ENCODE assay signal across 8 cellular contexts in genomic region chr12:57085999-57086950, GRCh38. TPM values are rescaled to one million over a fixed set of nuclear protein-coding genes. Genes with fewer than 3 reads are reported as not detected.
DNase-seq lines count a peak whose midpoint lies in the region; ATAC-seq, FAIRE-seq and TF ChIP-seq lines count a peak whose summit lies in the region.

No MANE protein-coding gene starts in this region.

- BruUV-seq in K562 (replicated peaks; lab: Mats Ljungman, UMichigan) = TSS peak; percentile 81

- WGBS in K562 (ENCODE audit: insufficient coverage, low coverage, missing lambda C conversion rate) = under 1% methylated on average over 24 of the region's 24 CpGs
- 15 to 35% (median 33%) methylated on average over 24 of the region's 24 CpGs for WGBS in small intestine, 3 donors

- in situ Hi-C loops in K562 (cut with MboI) = no loop called here

- H3K4me3 Mint-ChIP-seq in CD8-positive, alpha-beta memory T cell = peak overlapping the region; percentile 87 to 98 (median 93)

- peak overlapping the region; percentile 93 for H3K27ac ChIP-seq in CD8-positive, alpha-beta memory T cell (ENCODE audit: low read depth, low read length)
- peak overlapping the region; percentile 93 for H3K27ac ChIP-seq in K562 (ENCODE audit: extremely low read depth, low read depth, low read length)
- H3K27ac ChIP-seq in small intestine (ENCODE audit: low read depth in 1 of 2, low read length in 1 of 2) = peak overlapping the region; percentile 58 to 99

- H3K9me3 Mint-ChIP-seq in CD8-positive, alpha-beta memory T cell = no peaks in the 10 kb centered on the region

- H4K20me1 ChIP-seq in K562 (replicated peaks; ENCODE audit: control insufficient read depth, insufficient read depth, low read length) = peaks cover 5% of the 10 kb centered on the region; the same call in 1 of the 2 replicates

- H2AFZ ChIP-seq in K562 (ENCODE audit: low read depth, low read length) = peak overlapping the region; percentile 84

- no peaks in the 10 kb centered on the region for H3K9me1 ChIP-seq in K562 (ENCODE audit: control insufficient read depth, insufficient read depth, low read length)

- peak overlapping the region; percentile 97 for H3K4me3 ChIP-seq in CD8-positive, alpha-beta memory T cell (ENCODE audit: low read length)
- H3K4me3 ChIP-seq in K562 (peak overlapping the region; percentile 73), small intestine (ENCODE audit: low read depth in 1 of 2, low read length in 2 of 2) (peak overlapping the region; percentile 43 to 54)

- peak; percentile 62 for TF ChIP-seq CTCF in K562 (IDR thresholded peaks at IDR 0.05 in 2 of 3, conservative IDR thresholded peaks at IDR 0.05 in 1 of 3; ENCODE audit: insufficient read depth in 2 of 3, low read depth in 1 of 3, low read length in 3 of 3)

- TF ChIP-seq EP300 in K562 (IDR thresholded peaks at IDR 0.05; ENCODE audit: low read length) = peak; percentile 72; the same call in 1 of the 2 replicates

- DNase-seq in CD8-positive, alpha-beta memory T cell = peak in 4 of 5 donors; percentile 30 to 67 (median 56)
- DNase-seq in HK-2 (ENCODE audit: unreplicated experiment) = peak; percentile 73
- DNase-seq in K562 (ENCODE audit: extremely low read depth in 1 of 4, low spot score in 3 of 4) = peak; percentile 62 to 86 (median 69)
- peak; percentile 72 for DNase-seq in iPS-NIHi11 (ENCODE audit: low spot score)
- no peak for DNase-seq in small intestine

- H3K9ac ChIP-seq in K562 (ENCODE audit: insufficient read depth in 1 of 2, low read depth in 2 of 2, low read length in 2 of 2) = peak overlapping the region; percentile 93 to 98

- H3K4me1 Mint-ChIP-seq in CD8-positive, alpha-beta memory T cell = peaks cover 32 to 42% (median 38%) of the 10 kb centered on the region in 3 donors

- H3K4me2 ChIP-seq in K562 (ENCODE audit: insufficient read depth, low read length) = peak overlapping the region; percentile 81

- TF ChIP-seq RAD21 in K562 (CRISPR knock-in tag; conservative IDR thresholded peaks at IDR 0.05 in 1 of 2, IDR thresholded peaks at IDR 0.05 in 1 of 2) = peak; percentile 10 to 25; a peak in 2 of 4 replicates

- CTCF ChIA-PET in CD8-positive, alpha-beta memory T cell (lab: Charles Lee) = interaction anchor here (1.1 to 14.7 kb wide), 3 partner anchors 14 to 21 kb away, joined by 3 to 195 read pairs (median 3); partner anchors contain the start of gene STAT6
- CTCF ChIA-PET in K562 (lab: Yijun Ruan, JAX; ENCODE audit: low intra/inter-chr PET ratio) = no interaction called here

- H3K27me3 Mint-ChIP-seq in CD8-positive, alpha-beta memory T cell = no peaks in the 10 kb centered on the region

- TF ChIP-seq POLR2A in K562 (conservative IDR thresholded peaks at IDR 0.05) = no peak

- H3K36me3 Mint-ChIP-seq in CD8-positive, alpha-beta memory T cell = peaks cover 0 to 23% (median 0%) of the 10 kb centered on the region in 3 donors

- H3K27ac Mint-ChIP-seq in CD8-positive, alpha-beta memory T cell = peak overlapping the region; percentile 87 to 100 (median 98)

- intact Hi-C loops in K562 (cut with micrococcal nuclease) = loop anchor here (10.0 kb wide), 1 partner anchor 451 kb away; the partner anchor contains the start of gene BAZ2A

- peaks cover 26% of the 10 kb centered on the region for H3K79me2 ChIP-seq in K562 (ENCODE audit: control insufficient read depth, insufficient read depth, low read length)

- no peaks in the 10 kb centered on the region for H3K9me3 ChIP-seq in CD8-positive, alpha-beta memory T cell (ENCODE audit: low read length)
- H3K9me3 ChIP-seq in K562 (replicated peaks; ENCODE audit: control insufficient read depth, insufficient read depth, low read depth, low read length) = no peaks in the 10 kb centered on the region
- no peaks in the 10 kb centered on the region for H3K9me3 ChIP-seq in small intestine (ENCODE audit: control insufficient read depth, low read depth)

- POLR2A ChIA-PET in CD8-positive, alpha-beta memory T cell (lab: Charles Lee) = interaction anchor here (1.9 to 10.9 kb wide), 3 partner anchors 8 to 24 kb away, joined by 6 to 131 read pairs (median 39); partner anchors contain the start of genes NEMP1 and STAT6
- POLR2A ChIA-PET in K562 (lab: Yijun Ruan, JAX) = interaction anchor here (0.6 to 0.7 kb wide), 2 partner anchors 94 to 373 kb away, joined by 3 read pairs; no protein-coding TSS in a partner anchor

- FAIRE-seq in K562 (lab: Jason Lieb, UNC) (peak; percentile 70), small intestine (lab: Jason Lieb, UNC) (no peak)

- H3K27me3 ChIP-seq in CD8-positive, alpha-beta memory T cell (ENCODE audit: insufficient read depth, low read length, poor library complexity, severe bottlenecking) = no peaks in the 10 kb centered on the region
- H3K27me3 ChIP-seq in K562 (ENCODE audit: control insufficient read depth in 2 of 2, insufficient read depth in 2 of 2, low read length in 2 of 2) (no peaks in the 10 kb centered on the region), small intestine (ENCODE audit: control insufficient read depth in 2 of 2, insufficient read depth in 2 of 2, low read length in 2 of 2) (no peaks in the 10 kb centered on the region)

- H3K4me1 ChIP-seq in CD8-positive, alpha-beta memory T cell (ENCODE audit: insufficient read depth, low read length) = peaks cover 19% of the 10 kb centered on the region
- peaks cover 29 to 51% of the 10 kb centered on the region in 2 experiments for H3K4me1 ChIP-seq in K562 (replicated peaks in 1 of 2; ENCODE audit: control insufficient read depth in 2 of 2, insufficient read depth in 2 of 2, low read length in 2 of 2)
- no peaks in the 10 kb centered on the region for H3K4me1 ChIP-seq in small intestine (ENCODE audit: control insufficient read depth in 2 of 2, insufficient read depth in 1 of 2, low read depth in 1 of 2, low read length in 1 of 2)

- H3K36me3 ChIP-seq in CD8-positive, alpha-beta memory T cell (ENCODE audit: insufficient read depth, low read length) = peaks cover 3% of the 10 kb centered on the region
- H3K36me3 ChIP-seq in K562 (ENCODE audit: control insufficient read depth, insufficient read depth, low read length) (peaks cover 8% of the 10 kb centered on the region; the same call in 1 of the 3 replicates), small intestine (ENCODE audit: control insufficient read depth in 2 of 2, insufficient read depth in 2 of 2, low read length in 2 of 2) (no peaks in the 10 kb centered on the region)

- ATAC-seq in SK-N-SH treated with all-trans-retinoic acid at 6 μM for 48 hours (peak; percentile 37), K562 (peak; percentile 42), GM18511 (IDR thresholded peaks at IDR 0.05; ENCODE audit: unreplicated experiment) (no peak), HG03521 (IDR thresholded peaks at IDR 0.05; ENCODE audit: unreplicated experiment) (no peak)

RNA-seq across cellular contexts. Expression of gene NAB2, which starts 2.6 kb away (rescaled TPM):
- 10 to 100 TPM; 37.7 to 40.1 TPM for total RNA-seq in CD8-positive, alpha-beta memory T cell
- polyA plus RNA-seq in CD8-positive, alpha-beta memory T cell = 1.6 TPM
- 43.5 and 96.8 TPM in 2 replicates for total RNA-seq in K562 (2011; cell fraction: chromatin; rRNA removed; ENCODE audit: low replicate concordance)
- 51.2 and 57.5 TPM in 2 replicates for total RNA-seq in K562 (2011; cell fraction: nucleolus; rRNA removed)
- 40.4 and 43.3 TPM in 2 replicates for total RNA-seq in K562 (2011; cell fraction: nucleoplasm; rRNA removed)
- 32.0 and 32.8 TPM in 2 replicates for total RNA-seq in K562 (2014; rRNA removed)
- total RNA-seq in K562 (2014; rRNA removed; fragmentation: Illumina TruSeq; extraction: Trizol) = 11.8 and 14.2 TPM in 2 replicates
- total RNA-seq in K562 (2015; rRNA removed; fragmentation: Illumina TruSeq; extraction: Trizol) = 16.9 and 18.8 TPM in 2 replicates
- total RNA-seq in K562 (2021) = 23.4 and 36.0 TPM in 2 replicates
- 25.8 and 30.9 TPM in 2 replicates for polyA plus RNA-seq in K562 (2011; rRNA removed)
- polyA plus RNA-seq in K562 (2011; cell fraction: cytosol; rRNA removed) = 26.8 and 51.9 TPM in 2 replicates
- polyA plus RNA-seq in K562 (2011; cell fraction: nucleus; rRNA removed) = 53.7 and 85.9 TPM in 2 replicates
- 23.3 and 27.5 TPM in 2 replicates for polyA plus RNA-seq in K562 (2012)
- polyA plus RNA-seq in K562 (2014; fragmentation: Illumina TruSeq; extraction: Trizol) = 20.4 and 30.2 TPM in 2 replicates
- polyA plus RNA-seq in K562 (2014; fragmentation: Nextera tagmentation; extraction: Ambion mirVana) = under 1 TPM; 0.45 to 0.52 TPM
- 30.4 and 40.9 TPM in 2 replicates for polyA plus RNA-seq in K562 (2014; rRNA removed)
- 13.8 and 22.0 TPM in 2 replicates for polyA minus RNA-seq in K562 (2011; rRNA and poly(A)+ RNA removed)
- 16.5 and 18.6 TPM in 2 replicates for polyA minus RNA-seq in K562 (2011; cell fraction: cytosol; rRNA and poly(A)+ RNA removed)
- 14.9 and 18.6 TPM in 2 replicates for polyA minus RNA-seq in K562 (2011; cell fraction: nucleus; rRNA and poly(A)+ RNA removed)
- polyA plus RNA-seq in small intestine = 10 to 100 TPM; 11.4 to 21.2 (median 14.9) TPM

RNA-seq across cellular contexts. Expression of gene NEMP1, which starts 7.7 kb away (rescaled TPM):
- 10 to 100 TPM; 50.5 to 50.9 TPM for total RNA-seq in CD8-positive, alpha-beta memory T cell
- 3.8 TPM for polyA plus RNA-seq in CD8-positive, alpha-beta memory T cell
- 49.5 and 114 TPM in 2 replicates for total RNA-seq in K562 (2011; cell fraction: chromatin; rRNA removed; ENCODE audit: low replicate concordance)
- total RNA-seq in K562 (2011; cell fraction: nucleolus; rRNA removed) = 43.7 and 48.6 TPM in 2 replicates
- 111 and 176 TPM in 2 replicates for total RNA-seq in K562 (2011; cell fraction: nucleoplasm; rRNA removed)
- total RNA-seq in K562 (2014; rRNA removed) (28.5 and 31.3 TPM in 2 replicates), K562 (2014; rRNA removed; fragmentation: Illumina TruSeq; extraction: Trizol) (44.5 and 51.5 TPM in 2 replicates), K562 (2015; rRNA removed; fragmentation: Illumina TruSeq; extraction: Trizol) (37.7 and 40.9 TPM in 2 replicates), K562 (2021) (57.0 and 59.0 TPM in 2 replicates)
- polyA plus RNA-seq in K562 (2011; rRNA removed) (69.7 and 82.2 TPM in 2 replicates), K562 (2014; fragmentation: Illumina TruSeq; extraction: Trizol) (45.7 and 51.5 TPM in 2 replicates), K562 (2014; fragmentation: Nextera tagmentation; extraction: Ambion mirVana) (10 to 100 TPM in 1 of 2 experiments, 1 to 10 TPM in 1; 9.5 to 15.6 TPM), K562 (2014; rRNA removed) (41.2 and 41.3 TPM in 2 replicates), small intestine (1 to 10 TPM in 1 of 3 donors, under 1 TPM in 2; 0.45 to 3.6 (median 0.54) TPM)
- polyA plus RNA-seq in K562 (2011; cell fraction: cytosol; rRNA removed) = 21.7 and 47.5 TPM in 2 replicates
- 80.6 and 125 TPM in 2 replicates for polyA plus RNA-seq in K562 (2011; cell fraction: nucleus; rRNA removed)
- 29.7 and 36.7 TPM in 2 replicates for polyA plus RNA-seq in K562 (2012)
- polyA minus RNA-seq in K562 (2011; rRNA and poly(A)+ RNA removed) = 69.8 and 75.3 TPM in 2 replicates
- polyA minus RNA-seq in K562 (2011; cell fraction: cytosol; rRNA and poly(A)+ RNA removed) = 21.9 and 24.2 TPM in 2 replicates
- polyA minus RNA-seq in K562 (2011; cell fraction: nucleus; rRNA and poly(A)+ RNA removed) = 20.1 and 35.0 TPM in 2 replicates

RNA-seq across cellular contexts. Expression of gene STAT6, which starts 24.9 kb away (rescaled TPM):
- total RNA-seq in CD8-positive, alpha-beta memory T cell = 100 to 1,000 TPM; 262 to 265 TPM
- 82.8 TPM for polyA plus RNA-seq in CD8-positive, alpha-beta memory T cell
- total RNA-seq in K562 (2011; cell fraction: chromatin; rRNA removed; ENCODE audit: low replicate concordance) = 105 and 231 TPM in 2 replicates
- 112 and 138 TPM in 2 replicates for total RNA-seq in K562 (2011; cell fraction: nucleolus; rRNA removed)
- 110 and 156 TPM in 2 replicates for total RNA-seq in K562 (2011; cell fraction: nucleoplasm; rRNA removed)
- total RNA-seq in K562 (2014; rRNA removed) (20.8 and 28.2 TPM in 2 replicates), K562 (2014; rRNA removed; fragmentation: Illumina TruSeq; extraction: Trizol) (17.1 and 18.6 TPM in 2 replicates), K562 (2015; rRNA removed; fragmentation: Illumina TruSeq; extraction: Trizol) (24.9 and 26.5 TPM in 2 replicates), K562 (2021) (32.7 and 38.4 TPM in 2 replicates)
- polyA plus RNA-seq in K562 (2011; rRNA removed) (40.1 and 60.0 TPM in 2 replicates), K562 (2014; fragmentation: Illumina TruSeq; extraction: Trizol) (48.2 and 49.5 TPM in 2 replicates), K562 (2014; fragmentation: Nextera tagmentation; extraction: Ambion mirVana) (1 to 10 TPM; 2.4 to 4.3 TPM), K562 (2014; rRNA removed) (37.9 and 38.4 TPM in 2 replicates), small intestine (100 to 1,000 TPM; 129 to 842 (median 558) TPM)
- 48.3 and 61.6 TPM in 2 replicates for polyA plus RNA-seq in K562 (2011; cell fraction: cytosol; rRNA removed)
- polyA plus RNA-seq in K562 (2011; cell fraction: nucleus; rRNA removed) = 178 and 185 TPM in 2 replicates
- polyA plus RNA-seq in K562 (2012) = 44.3 and 71.7 TPM in 2 replicates
- 25.6 and 31.5 TPM in 2 replicates for polyA minus RNA-seq in K562 (2011; rRNA and poly(A)+ RNA removed)
- 18.7 and 19.9 TPM in 2 replicates for polyA minus RNA-seq in K562 (2011; cell fraction: cytosol; rRNA and poly(A)+ RNA removed)
- 30.0 and 42.1 TPM in 2 replicates for polyA minus RNA-seq in K562 (2011; cell fraction: nucleus; rRNA and poly(A)+ RNA removed)

RNA-seq across cellular contexts. Expression of gene MYO1A, which starts 36.3 kb away (rescaled TPM):
- under 1 TPM; 0.51 to 0.70 TPM for total RNA-seq in CD8-positive, alpha-beta memory T cell
- polyA plus RNA-seq in CD8-positive, alpha-beta memory T cell = 0.40 TPM
- total RNA-seq in K562 (2011; cell fraction: chromatin; rRNA removed; ENCODE audit: low replicate concordance) = 0.35 and 1.0 TPM in 2 replicates
- 0.79 and 1.5 TPM in 2 replicates for total RNA-seq in K562 (2011; cell fraction: nucleolus; rRNA removed)
- 0.51 and 0.99 TPM in 2 replicates for total RNA-seq in K562 (2011; cell fraction: nucleoplasm; rRNA removed)
- 0.08 and 0.09 TPM in 2 replicates for total RNA-seq in K562 (2014; rRNA removed)
- total RNA-seq in K562 (2014; rRNA removed; fragmentation: Illumina TruSeq; extraction: Trizol) = 0.06 and 0.29 TPM in 2 replicates
- total RNA-seq in K562 (2015; rRNA removed; fragmentation: Illumina TruSeq; extraction: Trizol) = 0.08 and 0.14 TPM in 2 replicates
- 0.18 and 0.29 TPM in 2 replicates for total RNA-seq in K562 (2021)
- polyA plus RNA-seq in K562 (2011; rRNA removed) = 0.14 and 0.18 TPM in 2 replicates
- 0.03 TPM in 1 of 2 replicates, not detected in the other for polyA plus RNA-seq in K562 (2011; cell fraction: cytosol; rRNA removed)
- polyA plus RNA-seq in K562 (2011; cell fraction: nucleus; rRNA removed) = 0.23 and 0.91 TPM in 2 replicates
- 0.08 and 0.11 TPM in 2 replicates for polyA plus RNA-seq in K562 (2012)
- polyA plus RNA-seq in K562 (2014; fragmentation: Illumina TruSeq; extraction: Trizol) = 0.03 and 0.54 TPM in 2 replicates
- not detected for polyA plus RNA-seq in K562 (2014; fragmentation: Nextera tagmentation; extraction: Ambion mirVana)
- polyA plus RNA-seq in K562 (2014; rRNA removed) = 0.08 and 0.20 TPM in 2 replicates
- polyA minus RNA-seq in K562 (2011; rRNA and poly(A)+ RNA removed) = 0.06 TPM in 1 of 2 replicates, not detected in the other
- polyA minus RNA-seq in K562 (2011; cell fraction: cytosol; rRNA and poly(A)+ RNA removed) = not detected in 2 replicates
- 0.13 and 1.1 TPM in 2 replicates for polyA minus RNA-seq in K562 (2011; cell fraction: nucleus; rRNA and poly(A)+ RNA removed)
- 100 to 1,000 TPM; 202 to 971 (median 775) TPM for polyA plus RNA-seq in small intestine

RNA-seq across cellular contexts. Expression of gene LRP1, which starts 42.0 kb away (rescaled TPM):
- 1 to 10 TPM; 2.3 to 2.5 TPM for total RNA-seq in CD8-positive, alpha-beta memory T cell
- polyA plus RNA-seq in CD8-positive, alpha-beta memory T cell = 0.29 TPM
- total RNA-seq in K562 (2011; cell fraction: chromatin; rRNA removed; ENCODE audit: low replicate concordance) = 2.3 and 6.7 TPM in 2 replicates
- 1.8 and 3.5 TPM in 2 replicates for total RNA-seq in K562 (2011; cell fraction: nucleolus; rRNA removed)
- total RNA-seq in K562 (2011; cell fraction: nucleoplasm; rRNA removed) = 2.2 and 5.4 TPM in 2 replicates
- total RNA-seq in K562 (2014; rRNA removed) (0.18 and 0.29 TPM in 2 replicates), K562 (2014; rRNA removed; fragmentation: Illumina TruSeq; extraction: Trizol) (0.03 and 0.04 TPM in 2 replicates), K562 (2015; rRNA removed; fragmentation: Illumina TruSeq; extraction: Trizol) (0.11 and 0.36 TPM in 2 replicates), K562 (2021) (0.64 and 1.1 TPM in 2 replicates)
- polyA plus RNA-seq in K562 (2011; rRNA removed) (0.28 and 0.45 TPM in 2 replicates), K562 (2014; fragmentation: Illumina TruSeq; extraction: Trizol) (0.13 and 0.15 TPM in 2 replicates), K562 (2014; fragmentation: Nextera tagmentation; extraction: Ambion mirVana) (not detected), K562 (2014; rRNA removed) (0.19 and 0.45 TPM in 2 replicates), small intestine (10 to 100 TPM; 24.3 to 47.5 (median 35.8) TPM)
- polyA plus RNA-seq in K562 (2011; cell fraction: cytosol; rRNA removed) = 0.27 and 0.66 TPM in 2 replicates
- 1.5 and 1.9 TPM in 2 replicates for polyA plus RNA-seq in K562 (2011; cell fraction: nucleus; rRNA removed)
- polyA plus RNA-seq in K562 (2012) = 0.33 and 1.8 TPM in 2 replicates
- polyA minus RNA-seq in K562 (2011; rRNA and poly(A)+ RNA removed) = 1.9 and 2.0 TPM in 2 replicates
- 2.4 and 4.2 TPM in 2 replicates for polyA minus RNA-seq in K562 (2011; cell fraction: cytosol; rRNA and poly(A)+ RNA removed)
- 0.40 and 2.8 TPM in 2 replicates for polyA minus RNA-seq in K562 (2011; cell fraction: nucleus; rRNA and poly(A)+ RNA removed)

Comparison
In these comparisons a context has a peak if more than half of its experiments do, and no peak if none do; other contexts are left out.
1. ATAC-seq: peak in SK-N-SH treated with all-trans-retinoic acid at 6 μM for 48 hours (single experiment) and K562 (single experiment); none in GM18511 (single experiment) and HG03521 (single experiment).
2. Peak in every context shown above with its lines, with median percentiles within 50 percentile points of each other: H3K27ac ChIP-seq and H3K4me3 ChIP-seq.